In the genomic region with DNA sequence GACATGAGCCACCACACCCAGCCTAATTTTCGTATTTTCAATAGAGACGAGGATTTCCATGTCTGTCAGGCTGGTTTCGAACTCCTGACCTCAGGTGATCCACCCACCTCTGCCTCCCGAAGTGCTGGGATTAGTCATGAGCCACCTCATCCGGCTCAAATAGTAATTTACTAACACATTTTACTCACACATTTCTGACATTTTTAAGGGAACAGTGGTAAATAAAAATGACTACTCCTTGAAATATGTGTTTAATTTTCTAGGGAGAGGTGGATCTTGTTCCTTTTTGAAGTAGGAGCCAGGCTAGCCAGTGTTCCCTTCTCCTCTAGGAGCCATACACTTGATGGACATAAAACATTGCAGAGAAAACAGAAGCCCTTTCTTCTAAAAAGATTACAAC, we compare ENCODE assay signal across 1 cellular context.
TF ChIP-seq lines count a peak whose summit lies in the region.

No MANE protein-coding gene starts in this region.

TF ChIP-seq in SK-N-SH, 30 proteins besides CTCF, POLR2A, EP300 and RAD21 (continued from another document):
- TF ChIP-seq FOXM1 (IDR thresholded peaks at IDR 0.05; ENCODE audit: low read depth), result no peak
